30 cellular contexts compared by ENCODE assay signal in genomic region chr19:46017874-46018675, GRCh38. TPM values are rescaled to one million over a fixed set of nuclear protein-coding genes. Genes with fewer than 3 reads are reported as not detected.
"Had no signal": no experiment of that assay in that cellular context is flagged by ENCODE, and none has a peak within 500 bp of the region (broad histone marks: within the 10 kb centered on the region; RNA-seq: fewer than 3 reads in every experiment).

No MANE protein-coding gene starts in this region.

- H3K9me3 Mint-ChIP-seq: naive thymus-derived CD4-positive, alpha-beta T cell; nephron; stimulated activated memory B cell treated with anti-CD40 and anti-IgM and Interleukin-4, amounts not matched to agents 10 μg/mL and 1 μg/mL and 100 μg/mL, for 72 hours had no signal

- DNase-seq: cerebellar nuclear complex; effector CD4-positive, alpha-beta T cell; foreskin fibroblast; gastrocnemius medialis; left cardiac atrium; mesendoderm; midbrain; naive thymus-derived CD4-positive, alpha-beta T cell; spleen; stimulated activated CD4-positive, alpha-beta T cell treated with anti-CD3 and anti-CD28 coated beads, Interleukin-4, amount 100 ng/mL, for 4 hours; stimulated activated naive CD8-positive, alpha-beta T cell treated with anti-CD3 and anti-CD28 coated beads, Interleukin-15, Interleukin-2, amounts not matched to agents 100 U/mL and 50 U/mL, for 24 hours; testis; tibial artery; upper lobe of left lung had no signal

- H3K4me3 Mint-ChIP-seq: nephron; stimulated activated memory B cell treated with anti-CD40 and anti-IgM and Interleukin-4, amounts not matched to agents 10 μg/mL and 1 μg/mL and 100 μg/mL, for 72 hours had no signal

- H3K27me3 ChIP-seq: testis had no signal

- H3K4me1 ChIP-seq: testis had no signal

- H3K27ac Mint-ChIP-seq: naive thymus-derived CD4-positive, alpha-beta T cell; nephron; stimulated activated memory B cell treated with anti-CD40 and anti-IgM and Interleukin-4, amounts not matched to agents 10 μg/mL and 1 μg/mL and 100 μg/mL, for 72 hours had no signal

- H3K4me3 ChIP-seq: gastrocnemius medialis, left lung, prostate gland, right atrium auricular region, skin epidermis, testis, tibial artery, upper lobe of left lung had no signal

- H3K27ac ChIP-seq: gastrocnemius medialis, parathyroid adenoma, prostate gland, right atrium auricular region, skin epidermis, testis, tibial artery, upper lobe of left lung had no signal

- H3K36me3 ChIP-seq: gastrocnemius medialis, left lung, prostate gland, right atrium auricular region, tibial artery, upper lobe of left lung had no signal

- H2AFZ ChIP-seq: parathyroid adenoma had no signal

- H3K9ac ChIP-seq: parathyroid adenoma had no signal

- FAIRE-seq: colon, urothelium cell line had no signal

- H3K79me2 ChIP-seq: parathyroid adenoma had no signal

- H3K9me3 ChIP-seq: gastrocnemius medialis, left lung, prostate gland, right atrium auricular region, spleen, testis, tibial artery, upper lobe of left lung had no signal

- ATAC-seq: gastrocnemius medialis; left cardiac atrium; left lung; naive thymus-derived CD4-positive, alpha-beta T cell; stimulated activated memory B cell treated with anti-CD40 and anti-IgM and Interleukin-4, amounts not matched to agents 10 μg/mL and 1 μg/mL and 100 μg/mL, for 72 hours; stimulated activated naive CD8-positive, alpha-beta T cell treated with anti-CD3 and anti-CD28 coated beads, Interleukin-15, Interleukin-2, amounts not matched to agents 100 U/mL and 50 U/mL, for 24 hours had no signal

RNA-seq across cellular contexts. Expression of gene PGLYRP1, which starts 4.8 kb away (rescaled TPM):
- total RNA-seq: gastrocnemius medialis; glomerular endothelial cell; kidney epithelial cell; lower leg skin; lung microvascular endothelial cell; mucosa of gallbladder; naive thymus-derived CD4-positive, alpha-beta T cell; omental fat pad; prostate gland; right atrium auricular region; testis had no signal
- polyA plus RNA-seq: esophagus; naive thymus-derived CD4-positive, alpha-beta T cell had no signal

RNA-seq across cellular contexts. Expression of gene IGFL4, which starts 22.7 kb away (rescaled TPM):
- total RNA-seq: gastrocnemius medialis; glomerular endothelial cell; kidney epithelial cell; left cardiac atrium; left lung; lung microvascular endothelial cell; mucosa of gallbladder; naive thymus-derived CD4-positive, alpha-beta T cell; omental fat pad; prostate gland; right atrium auricular region; spleen; upper lobe of left lung had no signal
- polyA plus RNA-seq: naive thymus-derived CD4-positive, alpha-beta T cell had no signal

RNA-seq across cellular contexts. Expression of gene NOVA2, which starts 44.4 kb away (rescaled TPM):
- polyA plus RNA-seq: naive thymus-derived CD4-positive, alpha-beta T cell had no signal
